Comparison of ENCODE assay signal across 1 cellular context in genomic region chr3:48301020-48301813, GRCh38.
TF ChIP-seq lines count a peak whose summit lies in the region.

Gene NME6, minus strand, starts transcription at chr3:48301367.

TF ChIP-seq in HepG2, 621 proteins besides CTCF, POLR2A, EP300 and RAD21 (continued from another document and continues in another):
- TF ChIP-seq CSRNP2 (CRISPR knock-in tag; conservative IDR thresholded peaks at IDR 0.05; ENCODE audit: low read depth), result no peak
- TF ChIP-seq ZNF24 (IDR thresholded peaks at IDR 0.05), result no peak
- TF ChIP-seq KIAA2018 (CRISPR knock-in tag; IDR thresholded peaks at IDR 0.05; ENCODE audit: borderline replicate concordance), result 0 out of 2 replicates have a peak, but pooled peaks have one; percentile 82
- no peak for TF ChIP-seq NFIC (IDR thresholded peaks at IDR 0.05; ENCODE audit: low read length)
- peak; percentile 88; the same call in 1 of the 2 replicates for TF ChIP-seq KLF12 (CRISPR knock-in tag; IDR thresholded peaks at IDR 0.05; ENCODE audit: borderline replicate concordance)
- no peak for TF ChIP-seq HNF4G (IDR thresholded peaks at IDR 0.05; ENCODE audit: borderline replicate concordance, low read depth, low read length)
- TF ChIP-seq HNF4G (CRISPR knock-in tag; IDR thresholded peaks at IDR 0.05; ENCODE audit: borderline replicate concordance, low read depth), result 0 out of 2 replicates have a peak, but pooled peaks have one; percentile 14
- TF ChIP-seq ZFYVE20 (CRISPR knock-in tag; IDR thresholded peaks at IDR 0.05; ENCODE audit: borderline replicate concordance, low read depth), result peak; percentile 77; the same call in 1 of the 2 replicates
- peak; percentile 88; the same call in 1 of the 2 replicates for TF ChIP-seq ZNF569 (CRISPR knock-in tag; IDR thresholded peaks at IDR 0.05; ENCODE audit: borderline replicate concordance)
- TF ChIP-seq RCOR2 (CRISPR knock-in tag; IDR thresholded peaks at IDR 0.05), result no peak
- TF ChIP-seq ZBTB33 (CRISPR knock-in tag; IDR thresholded peaks at IDR 0.05), result 0 out of 2 replicates have a peak, but pooled peaks have one; percentile 20
- no peak for TF ChIP-seq ZNF121 (CRISPR knock-in tag; IDR thresholded peaks at IDR 0.05)
- TF ChIP-seq MYPOP (CRISPR knock-in tag; IDR thresholded peaks at IDR 0.05), result peak; percentile 100
- TF ChIP-seq ATF7-NPFF (CRISPR knock-in tag; IDR thresholded peaks at IDR 0.05; ENCODE audit: low read depth), result peak; percentile 90
- peak; percentile 66; the same call in 1 of the 2 replicates for TF ChIP-seq ZBTB8A (CRISPR knock-in tag; IDR thresholded peaks at IDR 0.05; ENCODE audit: borderline replicate concordance, low read depth)
- TF ChIP-seq TBP (CRISPR knock-in tag; IDR thresholded peaks at IDR 0.05), result no peak
- TF ChIP-seq FOXP4 (CRISPR knock-in tag; IDR thresholded peaks at IDR 0.05), result peak; percentile 24
- TF ChIP-seq ZNF124 (CRISPR knock-in tag; IDR thresholded peaks at IDR 0.05), result peak; percentile 79; the same call in 1 of the 2 replicates
- peak; percentile 97; the same call in 1 of the 2 replicates for TF ChIP-seq TOE1 (CRISPR knock-in tag; IDR thresholded peaks at IDR 0.05)
- TF ChIP-seq ZNF614 (CRISPR knock-in tag; IDR thresholded peaks at IDR 0.05; ENCODE audit: borderline replicate concordance), result peak; percentile 86; the same call in 1 of the 2 replicates
- TF ChIP-seq FLYWCH1 (CRISPR knock-in tag; IDR thresholded peaks at IDR 0.05), result peak; percentile 81; the same call in 1 of the 2 replicates
- no peak for TF ChIP-seq PAF1 (CRISPR knock-in tag; IDR thresholded peaks at IDR 0.05)
- peak; percentile 91 for TF ChIP-seq ZMAT3 (CRISPR knock-in tag; conservative IDR thresholded peaks at IDR 0.05)
- no peak for TF ChIP-seq TEF (CRISPR knock-in tag; IDR thresholded peaks at IDR 0.05)
- peak; percentile 68; the same call in 1 of the 2 replicates for TF ChIP-seq SNAPC2 (CRISPR knock-in tag; IDR thresholded peaks at IDR 0.05)
- TF ChIP-seq MLXIP (CRISPR knock-in tag; IDR thresholded peaks at IDR 0.05; ENCODE audit: borderline replicate concordance), result no peak
- TF ChIP-seq SCMH1 (CRISPR knock-in tag; IDR thresholded peaks at IDR 0.05; ENCODE audit: borderline replicate concordance), result no peak
- TF ChIP-seq CEBPB (IDR thresholded peaks at IDR 0.05; ENCODE audit: borderline replicate concordance, low read depth, low read length), result no peak
- 0 out of 2 replicates have a peak, but pooled peaks have one; percentile 56 for TF ChIP-seq SMYD3 (CRISPR knock-in tag; IDR thresholded peaks at IDR 0.05)
- TF ChIP-seq AKNA (CRISPR knock-in tag; IDR thresholded peaks at IDR 0.05; ENCODE audit: borderline replicate concordance), result 0 out of 2 replicates have a peak, but pooled peaks have one; percentile 58
- no peak for TF ChIP-seq ZSCAN30 (CRISPR knock-in tag; IDR thresholded peaks at IDR 0.05)
- TF ChIP-seq MBNL3 (CRISPR knock-in tag; conservative IDR thresholded peaks at IDR 0.05), result no peak
